ENCODE assay signal across 16 cellular contexts in the genomic region with DNA sequence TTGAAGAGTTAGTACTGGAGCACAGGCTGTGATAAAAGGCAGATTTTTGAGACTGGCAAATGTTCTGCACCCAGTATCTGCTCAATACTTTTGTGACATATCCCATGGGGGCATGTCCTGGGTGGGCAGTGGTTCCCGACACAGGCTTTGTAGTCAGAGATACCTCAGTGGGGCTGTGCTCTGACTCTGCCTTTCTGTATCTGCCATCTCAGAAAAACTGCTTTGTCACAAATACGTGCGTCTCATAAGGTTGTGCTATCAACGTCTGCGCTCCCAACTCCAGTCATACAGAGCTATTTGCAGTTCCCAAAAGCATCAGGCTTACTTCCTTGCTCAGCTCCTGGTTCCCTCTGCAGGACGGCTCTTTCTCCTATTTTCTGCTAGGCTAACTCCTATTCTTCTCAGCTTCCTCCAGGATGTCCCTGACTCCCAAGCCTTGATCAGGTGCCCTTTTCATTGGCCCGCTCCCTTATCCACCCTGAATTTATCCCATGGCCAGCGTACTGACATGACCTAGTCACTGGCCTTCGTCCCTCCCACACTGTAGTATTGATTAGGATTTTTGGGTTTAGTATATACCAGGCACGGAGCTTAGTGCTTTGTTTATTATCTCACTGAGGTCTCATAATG. TPM values are rescaled to one million over a fixed set of nuclear protein-coding genes. Genes with fewer than 3 reads are reported as not detected.
DNase-seq lines count a peak whose midpoint lies in the region; ATAC-seq and TF ChIP-seq lines count a peak whose summit lies in the region.
"Had no signal": no experiment of that assay in that cellular context is flagged by ENCODE, and none has a peak within 500 bp of the region (broad histone marks: within the 10 kb centered on the region; RNA-seq: fewer than 3 reads in every experiment).

No MANE protein-coding gene starts in this region.

- TF ChIP-seq CTCF in IMR-90 (conservative IDR thresholded peaks at IDR 0.05; ENCODE audit: low read depth, low read length) (no peak), endodermal cell (conservative IDR thresholded peaks at IDR 0.05) (peak; percentile 29)

- no peak overlapping the region for H2BK120ac ChIP-seq in IMR-90 (ENCODE audit: low read depth, low read length)

- no peak overlapping the region for H2BK15ac ChIP-seq in IMR-90 (ENCODE audit: low read depth, low read length)

- peaks cover 0 to 36% (median 7%) of the 10 kb centered on the region in 3 donors for H3K36me3 Mint-ChIP-seq in CD8-positive, alpha-beta memory T cell
- peaks cover 7% of the 10 kb centered on the region for H3K36me3 Mint-ChIP-seq in endodermal cell (ENCODE audit: low read depth)

- no peaks in the 10 kb centered on the region for H3K9me3 ChIP-seq in CD8-positive, alpha-beta memory T cell (ENCODE audit: low read length)
- H3K9me3 ChIP-seq in IMR-90 (ENCODE audit: control insufficient read depth, insufficient read depth, low read length): no peaks in the 10 kb centered on the region
- H3K9me3 ChIP-seq in endodermal cell (ENCODE audit: control insufficient read depth, low read length): no peaks in the 10 kb centered on the region
- H3K9me3 ChIP-seq: BLaER1 treated with 17β-estradiol and CSF1 and Interleukin-3, amounts not matched to agents 10 nM and 100 nM had no signal

- no peak overlapping the region for H3K4me3 ChIP-seq in CD8-positive, alpha-beta memory T cell (ENCODE audit: low read length)
- H3K4me3 ChIP-seq in IMR-90 (ENCODE audit: insufficient read depth, low read depth, low read length) (no peak overlapping the region), endodermal cell (ENCODE audit: low read length) (no peak overlapping the region)
- H3K4me3 ChIP-seq: BLaER1 treated with 17β-estradiol and CSF1 and Interleukin-3, amounts not matched to agents 10 nM and 100 nM; GM12878 had no signal

- intact Hi-C loops in IMR-90 (cut with micrococcal nuclease) (no loop called here), left ventricle myocardium superior (cut with micrococcal nuclease) (no loop called here)

- H2BK20ac ChIP-seq in IMR-90 (ENCODE audit: low read depth, low read length): no peak overlapping the region

- peaks cover under 1% of the 10 kb centered on the region for H3K36me3 ChIP-seq in CD8-positive, alpha-beta memory T cell (ENCODE audit: insufficient read depth, low read length)
- H3K36me3 ChIP-seq in IMR-90 (ENCODE audit: control insufficient read depth, insufficient read depth, low read length) (peaks cover 8% of the 10 kb centered on the region), endodermal cell (ENCODE audit: control insufficient read depth, insufficient read depth, low read length) (peaks cover 12% of the 10 kb centered on the region)

- H4K8ac ChIP-seq in IMR-90 (ENCODE audit: low read depth in 2 of 2, low read length in 2 of 2): no peak overlapping the region

- no peak for DNase-seq in CD8-positive, alpha-beta memory T cell
- DNase-seq in IMR-90 (no peak), endodermal cell (no peak), left ventricle myocardium superior (no peak), OCI-M1 (lab: John Stamatoyannopoulos, UW) (no peak), inferior parietal cortex (ENCODE audit: extremely low spot score) (no peak)
- DNase-seq in effector CD4-positive, alpha-beta T cell: no peak
- DNase-seq: ACHN; CD4-positive, CD25-positive, alpha-beta regulatory T cell; DMS79; HCEC 1CT; HFFc6 had no signal

- no peak overlapping the region for H3K18ac ChIP-seq in IMR-90 (ENCODE audit: low read depth, low read length)

- POLR2A ChIA-PET in CD8-positive, alpha-beta memory T cell (lab: Charles Lee): no interaction called here
- POLR2A ChIA-PET in IMR-90 (lab: Charles Lee; ENCODE audit: unreplicated experiment): no interaction called here

- in situ Hi-C loops in IMR-90 (cut with MboI; ENCODE audit: low sequenced_read_pairs): no loop called here

- no peak overlapping the region for H2AK5ac ChIP-seq in IMR-90 (ENCODE audit: low read depth, low read length)

- no peak overlapping the region for H2AFZ ChIP-seq in IMR-90 (replicated peaks; ENCODE audit: low read length, poor library complexity)

- no peak for ATAC-seq in IMR-90 (ENCODE audit: low read depth)
- peak; percentile 43 for ATAC-seq in left ventricle myocardium superior
- no peak for ATAC-seq in HG03378 (IDR thresholded peaks at IDR 0.05; ENCODE audit: unreplicated experiment)
- ATAC-seq: GM12878 had no signal

- H3K79me1 ChIP-seq in IMR-90 (ENCODE audit: low read depth in 1 of 2, low read length in 2 of 2): no peaks in the 10 kb centered on the region

- H2BK5ac ChIP-seq in IMR-90 (ENCODE audit: low read depth, low read length, poor library complexity, severe bottlenecking): no peak overlapping the region

- TF ChIP-seq RAD21 in IMR-90 (IDR thresholded peaks at IDR 0.05; ENCODE audit: low read length): no peak

- WGBS in IMR-90 (ENCODE audit: extremely low coverage in 2 of 2, insufficient read length in 1 of 2), 2 experiments: 85% methylated on average over 5 of the region's 10 CpGs; no CpG with 5 or more reads in 1 of the 2 experiments
- 86 to 90% methylated on average over 10 of the region's 10 CpGs for WGBS in endodermal cell (ENCODE audit: insufficient coverage in 1 of 2, insufficient read length in 1 of 2), 2 experiments

- no peak overlapping the region for H3K4me2 ChIP-seq in IMR-90 (ENCODE audit: low read depth, low read length)
- H3K4me2 ChIP-seq: BLaER1 treated with 17β-estradiol and CSF1 and Interleukin-3, amounts not matched to agents 10 nM and 100 nM had no signal

- H3K27ac Mint-ChIP-seq in CD8-positive, alpha-beta memory T cell: peak overlapping the region in 1 of 8 donors; percentile 24
- H3K27ac Mint-ChIP-seq in endodermal cell: no peak overlapping the region
- H3K27ac Mint-ChIP-seq: CD4-positive, CD25-positive, alpha-beta regulatory T cell; HFFc6 had no signal

- no peak overlapping the region for H4K5ac ChIP-seq in IMR-90 (ENCODE audit: low read depth, low read length)

- peak overlapping the region; percentile 49 for H3K27ac ChIP-seq in CD8-positive, alpha-beta memory T cell (ENCODE audit: low read depth, low read length)
- H3K27ac ChIP-seq in IMR-90 (ENCODE audit: insufficient read depth, low read length) (no peak overlapping the region), endodermal cell (ENCODE audit: low read depth, low read length) (no peak overlapping the region)
- H3K27ac ChIP-seq: BLaER1 treated with 17β-estradiol and CSF1 and Interleukin-3, amounts not matched to agents 10 nM and 100 nM; HL-60 had no signal

- TF ChIP-seq POLR2A in IMR-90 (IDR thresholded peaks at IDR 0.05; ENCODE audit: low read depth, low read length): no peak

- H3K27me3 Mint-ChIP-seq in CD8-positive, alpha-beta memory T cell: no peaks in the 10 kb centered on the region
- no peaks in the 10 kb centered on the region for H3K27me3 Mint-ChIP-seq in endodermal cell (ENCODE audit: insufficient read depth)
- H3K27me3 Mint-ChIP-seq: CD4-positive, CD25-positive, alpha-beta regulatory T cell had no signal

- H3K4ac ChIP-seq in IMR-90 (ENCODE audit: low read depth, low read length): no peak overlapping the region

- H3K9me1 ChIP-seq in IMR-90 (ENCODE audit: insufficient read depth, low read length): peaks cover 3% of the 10 kb centered on the region; the same call in 1 of the 2 replicates

- no peaks in the 10 kb centered on the region for H3K27me3 ChIP-seq in CD8-positive, alpha-beta memory T cell (ENCODE audit: insufficient read depth, low read length, poor library complexity, severe bottlenecking)
- H3K27me3 ChIP-seq in IMR-90 (ENCODE audit: control insufficient read depth, insufficient read depth, low read length): no peaks in the 10 kb centered on the region
- no peaks in the 10 kb centered on the region for H3K27me3 ChIP-seq in endodermal cell (ENCODE audit: control insufficient read depth, insufficient read depth, low read length, poor library complexity, severe bottlenecking)
- H3K27me3 ChIP-seq: BLaER1 treated with 17β-estradiol and CSF1 and Interleukin-3, amounts not matched to agents 10 nM and 100 nM had no signal

- no peaks in the 10 kb centered on the region for H4K20me1 ChIP-seq in IMR-90 (ENCODE audit: insufficient read depth, low read length)
- H4K20me1 ChIP-seq: BLaER1 treated with 17β-estradiol and CSF1 and Interleukin-3, amounts not matched to agents 10 nM and 100 nM had no signal

- H3K14ac ChIP-seq in IMR-90 (replicated peaks; ENCODE audit: low read depth, low read length): no peak overlapping the region

- no peak overlapping the region for H3K23ac ChIP-seq in IMR-90 (ENCODE audit: low read depth, low read length)

- BruUV-seq in IMR-90 (replicated peaks; lab: Mats Ljungman, UMichigan): no TSS peak

- H3K4me1 Mint-ChIP-seq in CD8-positive, alpha-beta memory T cell: peaks cover 5 to 7% (median 6%) of the 10 kb centered on the region in 3 donors
- peaks cover 13% of the 10 kb centered on the region for H3K4me1 Mint-ChIP-seq in endodermal cell

- peaks cover 9% of the 10 kb centered on the region for H3K4me1 ChIP-seq in CD8-positive, alpha-beta memory T cell (ENCODE audit: insufficient read depth, low read length)
- H3K4me1 ChIP-seq in IMR-90 (ENCODE audit: control insufficient read depth, insufficient read depth, low read length) (no peaks in the 10 kb centered on the region), endodermal cell (ENCODE audit: control insufficient read depth, insufficient read depth, low read length) (peaks cover 5% of the 10 kb centered on the region)

- no peak overlapping the region; the same call in 1 of the 2 replicates for H4K91ac ChIP-seq in IMR-90 (ENCODE audit: insufficient read depth, low read depth, low read length)

- peak overlapping the region; percentile 3 for H2AK9ac ChIP-seq in IMR-90 (replicated peaks; ENCODE audit: low read depth, low read length, poor library complexity)

- H3K9ac ChIP-seq in IMR-90 (ENCODE audit: low read depth, low read length): no peak overlapping the region
- H3K9ac ChIP-seq in endodermal cell (ENCODE audit: extremely low read depth, low read length, poor library complexity, severe bottlenecking): no peak overlapping the region
- H3K9ac ChIP-seq: BLaER1 treated with 17β-estradiol and CSF1 and Interleukin-3, amounts not matched to agents 10 nM and 100 nM had no signal

- H3K4me3 Mint-ChIP-seq in CD8-positive, alpha-beta memory T cell: no peak overlapping the region
- no peak overlapping the region for H3K4me3 Mint-ChIP-seq in endodermal cell
- H3K4me3 Mint-ChIP-seq: CD4-positive, CD25-positive, alpha-beta regulatory T cell; HFFc6 had no signal

- dilution Hi-C loops in IMR-90 (cut with HindIII; ENCODE audit: low sequenced_read_pairs, unreplicated experiment): no loop called here

- no peaks in the 10 kb centered on the region for H3K9me3 Mint-ChIP-seq in CD8-positive, alpha-beta memory T cell
- H3K9me3 Mint-ChIP-seq in endodermal cell: no peaks in the 10 kb centered on the region
- H3K9me3 Mint-ChIP-seq: HFFc6 had no signal

- CTCF ChIA-PET in CD8-positive, alpha-beta memory T cell (lab: Charles Lee): interaction anchor here (1.6 to 10.3 kb wide), 2 partner anchors 191 to 319 kb away, joined by 5 to 133 read pairs; no protein-coding TSS in a partner anchor
- CTCF ChIA-PET in IMR-90 (lab: Yijun Ruan, JAX): no interaction called here

- H3K56ac ChIP-seq in IMR-90 (ENCODE audit: extremely low read depth, insufficient read depth, low read length): no peak overlapping the region

RNA-seq across cellular contexts. Expression of gene RAB29, which starts 12.1 kb away (rescaled TPM):
- total RNA-seq in CD8-positive, alpha-beta memory T cell: 10 to 100 TPM; 37.1 to 39.7 TPM
- polyA plus RNA-seq in CD8-positive, alpha-beta memory T cell: 169 TPM
- total RNA-seq in IMR-90 (2012; rRNA removed): 5.8 and 7.3 TPM in 2 replicates
- 4.4 and 5.7 TPM in 2 replicates for polyA plus RNA-seq in IMR-90 (2012; rRNA removed)
- polyA plus RNA-seq in IMR-90 (2012; cell fraction: cytosol; rRNA removed): 2.5 and 3.8 TPM in 2 replicates
- 2.8 and 6.3 TPM in 2 replicates for polyA plus RNA-seq in IMR-90 (2012; cell fraction: nucleus; rRNA removed; ENCODE audit: low replicate concordance)
- total RNA-seq in endodermal cell: 1 to 10 TPM; 5.7 to 7.2 TPM
- 6.7 TPM for polyA plus RNA-seq in endodermal cell (2013, experiment 1 of 2)
- polyA plus RNA-seq in endodermal cell (2013, experiment 2 of 2): 5.6 TPM
- 14.5 TPM for total RNA-seq in left ventricle myocardium superior

RNA-seq across cellular contexts. Expression of gene SLC41A1, which starts 25.6 kb away (rescaled TPM):
- total RNA-seq in CD8-positive, alpha-beta memory T cell: 10 to 100 TPM; 24.1 to 27.6 TPM
- 16.5 TPM for polyA plus RNA-seq in CD8-positive, alpha-beta memory T cell
- total RNA-seq in IMR-90 (2012; rRNA removed): 6.3 and 6.7 TPM in 2 replicates
- polyA plus RNA-seq in IMR-90 (2012; rRNA removed): 25.8 and 26.3 TPM in 2 replicates
- polyA plus RNA-seq in IMR-90 (2012; cell fraction: cytosol; rRNA removed): 12.9 and 17.0 TPM in 2 replicates
- 16.2 and 38.7 TPM in 2 replicates for polyA plus RNA-seq in IMR-90 (2012; cell fraction: nucleus; rRNA removed; ENCODE audit: low replicate concordance)
- 10 to 100 TPM; 17.1 to 32.8 TPM for total RNA-seq in endodermal cell
- polyA plus RNA-seq in endodermal cell (2013, experiment 1 of 2): 18.3 TPM
- 16.3 TPM for polyA plus RNA-seq in endodermal cell (2013, experiment 2 of 2)
- total RNA-seq in left ventricle myocardium superior: 511 TPM

RNA-seq across cellular contexts. Expression of gene NUCKS1, which starts 37.4 kb away (rescaled TPM):
- 100 to 1,000 TPM; 162 to 202 TPM for total RNA-seq in CD8-positive, alpha-beta memory T cell
- polyA plus RNA-seq in CD8-positive, alpha-beta memory T cell: 18.9 TPM
- total RNA-seq in IMR-90 (2012; rRNA removed): 103 and 179 TPM in 2 replicates
- polyA plus RNA-seq in IMR-90 (2012; rRNA removed): 29.0 and 37.9 TPM in 2 replicates
- 6.9 and 7.8 TPM in 2 replicates for polyA plus RNA-seq in IMR-90 (2012; cell fraction: cytosol; rRNA removed)
- polyA plus RNA-seq in IMR-90 (2012; cell fraction: nucleus; rRNA removed; ENCODE audit: low replicate concordance): 1.9 and 13.9 TPM in 2 replicates
- 100 to 1,000 TPM; 380 to 532 TPM for total RNA-seq in endodermal cell
- 267 TPM for polyA plus RNA-seq in endodermal cell (2013, experiment 1 of 2)
- polyA plus RNA-seq in endodermal cell (2013, experiment 2 of 2): 284 TPM
- total RNA-seq in left ventricle myocardium superior: 202 TPM

Comparison
In these comparisons a context has a peak if more than half of its experiments do, and no peak if none do; other contexts are left out.
1. RNA of gene SLC41A1, which starts 25.6 kb away (total RNA-seq): 511 TPM in left ventricle myocardium superior (single experiment); 17.1 to 32.8 TPM in endodermal cell, 24.1 to 27.6 TPM in CD8-positive, alpha-beta memory T cell and 6.3 to 6.7 TPM in IMR-90; every median in the first group is over 10 times any median in the second.